Comparison of ENCODE assay signal across 18 cellular contexts in the genomic region with DNA sequence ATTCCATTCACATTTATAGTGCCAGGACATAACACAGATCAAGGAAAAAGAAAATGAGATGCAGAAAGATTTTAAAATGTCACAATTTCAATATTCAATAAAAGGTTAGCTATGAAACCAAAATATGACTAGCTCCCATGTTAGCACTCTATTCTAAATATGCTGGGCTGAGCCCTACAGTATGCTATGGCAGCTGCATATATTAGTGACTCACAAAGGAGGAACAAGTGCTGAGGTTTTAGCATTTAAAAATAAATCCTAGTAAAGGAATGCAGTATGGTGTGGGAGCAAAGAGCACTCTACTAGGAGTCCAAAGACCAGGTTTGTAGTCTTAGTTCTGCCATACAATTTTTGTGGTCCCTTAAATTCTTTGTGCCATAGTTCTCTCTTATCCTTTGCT.
"Had no signal": no experiment of that assay in that cellular context is flagged by ENCODE, and none has a peak within 500 bp of the region (broad histone marks: within the 10 kb centered on the region; RNA-seq: fewer than 3 reads in every experiment).

No MANE protein-coding gene starts in this region.

- H3K27ac ChIP-seq: esophagus muscularis mucosa, heart right ventricle, neutrophil, pancreas, right lobe of liver, upper lobe of right lung had no signal

- H3K27ac Mint-ChIP-seq: activated CD4-positive, alpha-beta memory T cell treated with anti-CD3 and anti-CD28 coated beads for 36 hours; activated CD4-positive, alpha-beta T cell treated with anti-CD3 and anti-CD28 coated beads for 36 hours; activated naive CD4-positive, alpha-beta T cell treated with anti-CD3 and anti-CD28 coated beads for 36 hours; natural killer cell; T-helper 1 cell treated with Interleukin-12 subunit alpha and Interleukin-12 subunit beta and Interleukin-4 antibody, amounts not matched to agents 30 μg/mL and 1 μg/mL, for 36 hours; WTC11 had no signal

- H3K27me3 ChIP-seq: esophagus muscularis mucosa, heart right ventricle, neutrophil, pancreas, right lobe of liver, upper lobe of right lung had no signal

- H3K36me3 ChIP-seq: neutrophil, pancreas, right lobe of liver, upper lobe of right lung had no signal

- H3K9me3 Mint-ChIP-seq: activated CD4-positive, alpha-beta memory T cell treated with anti-CD3 and anti-CD28 coated beads for 36 hours; activated naive CD4-positive, alpha-beta T cell treated with anti-CD3 and anti-CD28 coated beads for 36 hours; natural killer cell; T-helper 1 cell treated with Interleukin-12 subunit alpha and Interleukin-12 subunit beta and Interleukin-4 antibody, amounts not matched to agents 30 μg/mL and 1 μg/mL, for 36 hours; WTC11 had no signal

- H3K4me3 Mint-ChIP-seq: activated CD4-positive, alpha-beta memory T cell treated with anti-CD3 and anti-CD28 coated beads for 36 hours; activated CD4-positive, alpha-beta T cell treated with anti-CD3 and anti-CD28 coated beads for 36 hours; activated naive CD4-positive, alpha-beta T cell treated with anti-CD3 and anti-CD28 coated beads for 36 hours; natural killer cell; T-helper 1 cell treated with Interleukin-12 subunit alpha and Interleukin-12 subunit beta and Interleukin-4 antibody, amounts not matched to agents 30 μg/mL and 1 μg/mL, for 36 hours; WTC11 had no signal

- H3K36me3 Mint-ChIP-seq: natural killer cell, WTC11 had no signal

- DNase-seq: activated CD4-positive, alpha-beta memory T cell treated with anti-CD3 and anti-CD28 coated beads for 36 hours; activated CD4-positive, alpha-beta T cell treated with anti-CD3 and anti-CD28 coated beads for 36 hours; activated naive CD4-positive, alpha-beta T cell treated with anti-CD3 and anti-CD28 coated beads for 36 hours; activated T-cell treated with anti-CD3 and anti-CD28 coated beads for 4 hours; effector CD4-positive, alpha-beta T cell; heart right ventricle; kidney glomerular epithelial cell; mesenchymal stem cell; natural killer cell; pancreas; right lobe of liver; stimulated activated CD4-positive, alpha-beta T cell treated with anti-CD3 and anti-CD28 coated beads, Interleukin-4, amount 100 ng/mL, for 1 hour; upper lobe of right lung had no signal

- H3K9me3 ChIP-seq: esophagus muscularis mucosa, heart right ventricle, neutrophil, pancreas, right lobe of liver, upper lobe of right lung had no signal

- ATAC-seq: activated CD4-positive, alpha-beta T cell treated with anti-CD3 and anti-CD28 coated beads for 36 hours; heart right ventricle; natural killer cell; pancreas; right lobe of liver; upper lobe of right lung; WTC11 had no signal

- H3K4me3 ChIP-seq: esophagus muscularis mucosa, heart right ventricle, pancreas, right lobe of liver, smooth muscle cell, upper lobe of right lung had no signal

- H3K4me1 ChIP-seq: pancreas, upper lobe of right lung had no signal

- H3K27me3 Mint-ChIP-seq: activated CD4-positive, alpha-beta memory T cell treated with anti-CD3 and anti-CD28 coated beads for 36 hours; activated CD4-positive, alpha-beta T cell treated with anti-CD3 and anti-CD28 coated beads for 36 hours had no signal
